In the genomic region with DNA sequence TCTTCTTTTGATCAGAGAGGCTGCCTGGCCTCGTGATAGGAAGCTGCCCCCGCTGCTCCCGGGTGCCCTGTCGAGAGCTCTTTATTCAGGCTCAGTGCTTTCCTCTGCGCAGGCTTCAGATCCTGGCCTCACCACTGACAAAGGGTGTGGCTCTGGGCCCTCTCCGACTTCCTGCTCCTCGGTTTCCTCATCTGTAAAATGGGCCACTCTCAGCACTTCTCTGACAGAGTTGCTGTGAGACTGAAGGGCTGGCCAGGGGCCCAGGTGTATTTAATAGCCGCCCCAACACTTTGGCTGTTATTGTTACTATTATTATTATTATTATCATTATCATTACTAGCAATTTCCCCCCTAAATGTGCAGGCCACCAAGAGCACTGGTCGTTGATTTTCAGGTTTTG, we compare ENCODE assay signal across 2 cellular contexts.
TF ChIP-seq lines count a peak whose summit lies in the region.

No MANE protein-coding gene starts in this region.

TF ChIP-seq in K562, 482 proteins besides CTCF, POLR2A, EP300 and RAD21 (continued from another document):
- TF ChIP-seq, protein P1, sequence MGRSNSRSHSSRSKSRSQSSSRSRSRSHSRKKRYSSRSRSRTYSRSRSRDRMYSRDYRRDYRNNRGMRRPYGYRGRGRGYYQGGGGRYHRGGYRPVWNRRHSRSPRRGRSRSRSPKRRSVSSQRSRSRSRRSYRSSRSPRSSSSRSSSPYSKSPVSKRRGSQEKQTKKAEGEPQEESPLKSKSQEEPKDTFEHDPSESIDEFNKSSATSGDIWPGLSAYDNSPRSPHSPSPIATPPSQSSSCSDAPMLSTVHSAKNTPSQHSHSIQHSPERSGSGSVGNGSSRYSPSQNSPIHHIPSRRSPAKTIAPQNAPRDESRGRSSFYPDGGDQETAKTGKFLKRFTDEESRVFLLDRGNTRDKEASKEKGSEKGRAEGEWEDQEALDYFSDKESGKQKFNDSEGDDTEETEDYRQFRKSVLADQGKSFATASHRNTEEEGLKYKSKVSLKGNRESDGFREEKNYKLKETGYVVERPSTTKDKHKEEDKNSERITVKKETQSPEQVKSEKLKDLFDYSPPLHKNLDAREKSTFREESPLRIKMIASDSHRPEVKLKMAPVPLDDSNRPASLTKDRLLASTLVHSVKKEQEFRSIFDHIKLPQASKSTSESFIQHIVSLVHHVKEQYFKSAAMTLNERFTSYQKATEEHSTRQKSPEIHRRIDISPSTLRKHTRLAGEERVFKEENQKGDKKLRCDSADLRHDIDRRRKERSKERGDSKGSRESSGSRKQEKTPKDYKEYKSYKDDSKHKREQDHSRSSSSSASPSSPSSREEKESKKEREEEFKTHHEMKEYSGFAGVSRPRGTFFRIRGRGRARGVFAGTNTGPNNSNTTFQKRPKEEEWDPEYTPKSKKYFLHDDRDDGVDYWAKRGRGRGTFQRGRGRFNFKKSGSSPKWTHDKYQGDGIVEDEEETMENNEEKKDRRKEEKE (IDR thresholded peaks at IDR 0.05; ENCODE audit: borderline replicate concordance in 1 of 2, control insufficient read depth in 1 of 2, low read depth in 2 of 2, low read length in 1 of 2), result no peak
- TF ChIP-seq THRAP3 (IDR thresholded peaks at IDR 0.05; ENCODE audit: borderline replicate concordance), result no peak
- no peak for TF ChIP-seq TFAM (CRISPR knock-in tag; conservative IDR thresholded peaks at IDR 0.05)
- TF ChIP-seq PTBP1 (IDR thresholded peaks at IDR 0.05; ENCODE audit: low read depth, low read length), result 0 out of 2 replicates have a peak, but pooled peaks have one; percentile 48
- 0 out of 4 replicates have a peak, but pooled peaks of 1 of the 2 experiments have one; percentile 34 for TF ChIP-seq RCOR1 (IDR thresholded peaks at IDR 0.05; ENCODE audit: borderline replicate concordance in 1 of 2, low read depth in 2 of 2, low read length in 2 of 2)

TF ChIP-seq in HepG2, 621 proteins besides CTCF, POLR2A, EP300 and RAD21 (continued from another document):
- TF ChIP-seq, protein P2, sequence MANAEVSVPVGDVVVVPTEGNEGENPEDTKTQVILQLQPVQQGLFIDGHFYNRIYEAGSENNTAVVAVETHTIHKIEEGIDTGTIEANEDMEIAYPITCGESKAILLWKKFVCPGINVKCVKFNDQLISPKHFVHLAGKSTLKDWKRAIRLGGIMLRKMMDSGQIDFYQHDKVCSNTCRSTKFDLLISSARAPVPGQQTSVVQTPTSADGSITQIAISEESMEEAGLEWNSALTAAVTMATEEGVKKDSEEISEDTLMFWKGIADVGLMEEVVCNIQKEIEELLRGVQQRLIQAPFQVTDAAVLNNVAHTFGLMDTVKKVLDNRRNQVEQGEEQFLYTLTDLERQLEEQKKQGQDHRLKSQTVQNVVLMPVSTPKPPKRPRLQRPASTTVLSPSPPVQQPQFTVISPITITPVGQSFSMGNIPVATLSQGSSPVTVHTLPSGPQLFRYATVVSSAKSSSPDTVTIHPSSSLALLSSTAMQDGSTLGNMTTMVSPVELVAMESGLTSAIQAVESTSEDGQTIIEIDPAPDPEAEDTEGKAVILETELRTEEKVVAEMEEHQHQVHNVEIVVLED (CRISPR knock-in tag; IDR thresholded peaks at IDR 0.05; ENCODE audit: borderline replicate concordance), result no peak
- TF ChIP-seq EHMT2 (IDR thresholded peaks at IDR 0.05; ENCODE audit: borderline replicate concordance, low read depth, low read length) (no peak), NPAS2 (CRISPR knock-in tag; IDR thresholded peaks at IDR 0.05; ENCODE audit: borderline replicate concordance) (no peak)
